In the genomic region with DNA sequence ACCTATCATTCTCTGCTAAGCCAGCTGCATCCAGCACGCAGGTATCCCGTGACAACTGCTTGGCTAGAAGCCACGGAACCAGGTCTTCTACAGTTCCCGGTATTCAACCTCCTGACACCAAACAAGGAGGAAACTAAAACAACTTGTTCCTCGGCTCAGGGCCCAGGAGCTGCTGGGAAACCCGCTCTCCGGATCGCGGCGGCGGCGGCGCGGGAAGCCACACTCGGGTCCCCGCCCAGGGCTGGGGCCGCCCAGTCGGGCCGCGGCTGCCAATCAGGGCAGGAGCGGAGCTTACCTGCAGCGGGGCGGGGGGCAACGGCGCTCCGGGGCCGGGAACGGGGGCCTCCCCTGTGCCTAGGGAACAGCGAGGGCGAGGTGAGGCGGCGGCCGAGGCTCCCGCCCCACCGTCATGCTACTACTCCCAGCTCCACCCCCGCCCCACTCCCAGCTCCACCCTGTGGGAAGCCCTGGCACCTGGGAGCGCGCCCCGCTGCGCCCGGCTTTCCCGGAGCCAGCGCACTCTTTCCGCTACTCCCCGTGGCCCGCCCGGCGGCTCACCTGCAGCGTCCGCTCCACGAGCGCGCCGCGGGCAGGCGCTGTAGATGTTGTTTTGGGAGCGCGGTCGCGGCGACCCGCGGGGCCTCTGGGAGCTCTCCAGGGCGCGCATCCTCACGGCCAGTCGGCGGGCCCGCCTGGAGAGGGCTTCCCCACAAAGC, we compare ENCODE assay signal across 9 cellular contexts. TPM values are rescaled to one million over a fixed set of nuclear protein-coding genes. Genes with fewer than 3 reads are reported as not detected.
DNase-seq lines count a peak whose midpoint lies in the region; ATAC-seq and TF ChIP-seq lines count a peak whose summit lies in the region.
"Had no signal": no experiment of that assay in that cellular context is flagged by ENCODE, and none has a peak within 500 bp of the region (broad histone marks: within the 10 kb centered on the region; RNA-seq: fewer than 3 reads in every experiment).

No MANE protein-coding gene starts in this region.

- WGBS in IMR-90 (ENCODE audit: extremely low coverage in 2 of 2, insufficient read length in 1 of 2), 2 experiments: 11% methylated on average over 8 of the region's 69 CpGs; no CpG with 5 or more reads in 1 of the 2 experiments

- POLR2A ChIA-PET in IMR-90 (lab: Charles Lee; ENCODE audit: unreplicated experiment): interaction anchor here (0.7 kb wide), 1 partner anchor 94 kb away, joined by 3 read pairs; no protein-coding TSS in a partner anchor

- H3K4me1 ChIP-seq in IMR-90 (ENCODE audit: control insufficient read depth, insufficient read depth, low read length) (peaks cover 9% of the 10 kb centered on the region), left lung (peaks cover 4 to 43% of the 10 kb centered on the region in 2 donors)

- DNase-seq in AG20443 (ENCODE audit: low spot score) (peak; percentile 54), IMR-90 (no peak), T-helper 17 cell (peak; percentile 44 to 49 (median 45)), left lung (peak; percentile 78 to 94)
- DNase-seq in central memory CD4-positive, alpha-beta T cell: peak; percentile 53

- no peak for TF ChIP-seq RAD21 in IMR-90 (IDR thresholded peaks at IDR 0.05; ENCODE audit: low read length)

- no peaks in the 10 kb centered on the region for H3K27me3 Mint-ChIP-seq in T-helper 17 cell
- no peaks in the 10 kb centered on the region for H3K27me3 Mint-ChIP-seq in stimulated activated naive CD8-positive, alpha-beta T cell treated with anti-CD3 and anti-CD28 coated beads, Interleukin-15, Interleukin-2, amounts not matched to agents 100 ng/mL and 50 ng/mL, for 24 hours

- H3K27ac Mint-ChIP-seq in T-helper 17 cell: peak overlapping the region; percentile 69
- peak overlapping the region; percentile 19 for H3K27ac Mint-ChIP-seq in stimulated activated naive CD8-positive, alpha-beta T cell treated with anti-CD3 and anti-CD28 coated beads, Interleukin-15, Interleukin-2, amounts not matched to agents 100 ng/mL and 50 ng/mL, for 24 hours

- H2BK5ac ChIP-seq in IMR-90 (ENCODE audit: low read depth, low read length, poor library complexity, severe bottlenecking): no peak overlapping the region

- H3K14ac ChIP-seq in IMR-90 (replicated peaks; ENCODE audit: low read depth, low read length): peak overlapping the region; percentile 84

- H2BK15ac ChIP-seq in IMR-90 (ENCODE audit: low read depth, low read length): peak overlapping the region; percentile 79; the same call in 2 of the 3 replicates

- peak overlapping the region; percentile 24; the same call in 1 of the 2 replicates for H3K9ac ChIP-seq in IMR-90 (ENCODE audit: low read depth, low read length)

- H3K4me3 ChIP-seq in IMR-90 (ENCODE audit: insufficient read depth, low read depth, low read length) (peak overlapping the region; percentile 47), left lung (peak overlapping the region; percentile 32 to 42)

- BruUV-seq in IMR-90 (replicated peaks; lab: Mats Ljungman, UMichigan): no TSS peak

- 0 out of 2 replicates have a peak overlapping the region, but pooled peaks have one; percentile 24 for H3K18ac ChIP-seq in IMR-90 (ENCODE audit: low read depth, low read length)

- H3K27me3 ChIP-seq in IMR-90 (ENCODE audit: control insufficient read depth, insufficient read depth, low read length): peaks cover 15% of the 10 kb centered on the region
- H3K27me3 ChIP-seq in left lung: peaks cover 7 to 40% of the 10 kb centered on the region in 2 donors

- peak overlapping the region; percentile 94 for H3K23ac ChIP-seq in IMR-90 (ENCODE audit: low read depth, low read length)

- in situ Hi-C loops in IMR-90 (cut with MboI; ENCODE audit: low sequenced_read_pairs): no loop called here

- H2BK20ac ChIP-seq in IMR-90 (ENCODE audit: low read depth, low read length): peak overlapping the region; percentile 66

- dilution Hi-C loops in IMR-90 (cut with HindIII; ENCODE audit: low sequenced_read_pairs, unreplicated experiment): no loop called here

- H3K9me1 ChIP-seq in IMR-90 (ENCODE audit: insufficient read depth, low read length): peaks cover 17% of the 10 kb centered on the region

- CTCF ChIA-PET in IMR-90 (lab: Yijun Ruan, JAX): interaction anchor here (0.7 to 2.3 kb wide), 9 partner anchors 17 to 182 kb away, joined by 3 to 12 read pairs (median 3); no protein-coding TSS in a partner anchor

- H4K91ac ChIP-seq in IMR-90 (ENCODE audit: insufficient read depth, low read depth, low read length): no peak overlapping the region

- peak overlapping the region; percentile 47 for H4K5ac ChIP-seq in IMR-90 (ENCODE audit: low read depth, low read length)

- peak overlapping the region; percentile 86 for H3K4me2 ChIP-seq in IMR-90 (ENCODE audit: low read depth, low read length)

- peak overlapping the region; percentile 77 for H3K4ac ChIP-seq in IMR-90 (ENCODE audit: low read depth, low read length)

- peaks cover 16% of the 10 kb centered on the region for H3K36me3 Mint-ChIP-seq in T-helper 17 cell (ENCODE audit: low read depth)
- peaks cover 43% of the 10 kb centered on the region for H3K36me3 Mint-ChIP-seq in stimulated activated naive CD8-positive, alpha-beta T cell treated with anti-CD3 and anti-CD28 coated beads, Interleukin-15, Interleukin-2, amounts not matched to agents 100 ng/mL and 50 ng/mL, for 24 hours (ENCODE audit: low read depth)

- peak overlapping the region; percentile 59 for H2AK5ac ChIP-seq in IMR-90 (ENCODE audit: low read depth, low read length)

- no peaks in the 10 kb centered on the region for H3K9me3 ChIP-seq in IMR-90 (ENCODE audit: control insufficient read depth, insufficient read depth, low read length)
- no peaks in the 10 kb centered on the region for H3K9me3 ChIP-seq in T-helper 17 cell (ENCODE audit: control insufficient read depth, low read length, poor library complexity, severe bottlenecking)
- H3K9me3 ChIP-seq in left lung: no peaks in the 10 kb centered on the region

- H3K27ac ChIP-seq in IMR-90 (ENCODE audit: insufficient read depth, low read length) (no peak overlapping the region; the same call in 1 of the 2 replicates), left lung (peak overlapping the region; percentile 48 to 73)

- peak overlapping the region; percentile 88 for H2BK120ac ChIP-seq in IMR-90 (ENCODE audit: low read depth, low read length)

- H3K9me3 Mint-ChIP-seq in stimulated activated naive CD8-positive, alpha-beta T cell treated with anti-CD3 and anti-CD28 coated beads, Interleukin-15, Interleukin-2, amounts not matched to agents 100 ng/mL and 50 ng/mL, for 24 hours: no peaks in the 10 kb centered on the region

- no peak for TF ChIP-seq CTCF in IMR-90 (conservative IDR thresholded peaks at IDR 0.05; ENCODE audit: low read depth, low read length)
- TF ChIP-seq CTCF in left lung (IDR thresholded peaks at IDR 0.05): no peak

- H2AK9ac ChIP-seq in IMR-90 (replicated peaks; ENCODE audit: low read depth, low read length, poor library complexity): peak overlapping the region; percentile 86

- ATAC-seq in IMR-90 (ENCODE audit: low read depth) (peak; percentile 15), T-helper 17 cell (peak; percentile 77), left lung (peak; percentile 87), HG03159 (IDR thresholded peaks at IDR 0.05; ENCODE audit: unreplicated experiment) (no peak), HG02870 (IDR thresholded peaks at IDR 0.05; ENCODE audit: unreplicated experiment) (no peak)

- peak overlapping the region; percentile 17; the same call in 1 of the 2 replicates for H3K56ac ChIP-seq in IMR-90 (ENCODE audit: extremely low read depth, insufficient read depth, low read length)

- peak overlapping the region; percentile 84 for H3K4me3 Mint-ChIP-seq in T-helper 17 cell
- H3K4me3 Mint-ChIP-seq in stimulated activated naive CD8-positive, alpha-beta T cell treated with anti-CD3 and anti-CD28 coated beads, Interleukin-15, Interleukin-2, amounts not matched to agents 100 ng/mL and 50 ng/mL, for 24 hours: peak overlapping the region; percentile 61

- peak overlapping the region; percentile 92 for H2AFZ ChIP-seq in IMR-90 (replicated peaks; ENCODE audit: low read length, poor library complexity)

- peak overlapping the region in 1 of 2 experiments; percentile 76; a peak in 1 of 4 replicates for H4K8ac ChIP-seq in IMR-90 (ENCODE audit: low read depth in 2 of 2, low read length in 2 of 2)

- H4K20me1 ChIP-seq in IMR-90 (ENCODE audit: insufficient read depth, low read length): no peaks in the 10 kb centered on the region

- peaks cover 63% of the 10 kb centered on the region for H3K4me1 Mint-ChIP-seq in T-helper 17 cell
- H3K4me1 Mint-ChIP-seq in stimulated activated naive CD8-positive, alpha-beta T cell treated with anti-CD3 and anti-CD28 coated beads, Interleukin-15, Interleukin-2, amounts not matched to agents 100 ng/mL and 50 ng/mL, for 24 hours (ENCODE audit: low read depth): peaks cover 92% of the 10 kb centered on the region

- H3K36me3 ChIP-seq in IMR-90 (ENCODE audit: control insufficient read depth, insufficient read depth, low read length) (no peaks in the 10 kb centered on the region), left lung (no peaks in the 10 kb centered on the region)

- peaks cover 0 to 11% of the 10 kb centered on the region in 2 experiments; a peak in 2 of 4 replicates for H3K79me1 ChIP-seq in IMR-90 (ENCODE audit: low read depth in 1 of 2, low read length in 2 of 2)

- no peak for TF ChIP-seq POLR2A in IMR-90 (IDR thresholded peaks at IDR 0.05; ENCODE audit: low read depth, low read length)

- intact Hi-C loops in IMR-90 (cut with micrococcal nuclease) (no loop called here), left lung (cut with DNase I) (no loop called here)

TF ChIP-seq in IMR-90, 13 proteins besides CTCF, POLR2A, EP300 and RAD21 (continues in another document):
- no peak for TF ChIP-seq SMC3 (IDR thresholded peaks at IDR 0.05; ENCODE audit: low read depth, low read length)

RNA-seq across cellular contexts. Expression of a gene that starts 12.1 kb away (rescaled TPM):
- total RNA-seq in IMR-90 (2012; rRNA removed) (under 0.01 and 0.18 TPM in 2 replicates), T-helper 17 cell (not detected), left lung (under 1 TPM in 1 of 2 donors, not detected in 1; 0.34 TPM)
- polyA plus RNA-seq in IMR-90 (2012; rRNA removed): 0.12 and 0.22 TPM in 2 replicates
- polyA plus RNA-seq in IMR-90 (2012; cell fraction: cytosol; rRNA removed): 0.04 TPM in 1 of 2 replicates, not detected in the other
- 0.05 and 0.34 TPM in 2 replicates for polyA plus RNA-seq in IMR-90 (2012; cell fraction: nucleus; rRNA removed; ENCODE audit: low replicate concordance)
- total RNA-seq: glomerular endothelial cell had no signal

RNA-seq across cellular contexts. Expression of a gene that starts 12.4 kb away (rescaled TPM):
- total RNA-seq in IMR-90 (2012; rRNA removed) (not detected in 2 replicates), T-helper 17 cell (100 to 1,000 TPM; 206 to 249 TPM), left lung (1 to 10 TPM; 2.7 to 6.7 TPM)
- polyA plus RNA-seq in IMR-90 (2012; rRNA removed): 0.09 and 0.29 TPM in 2 replicates
- polyA plus RNA-seq in IMR-90 (2012; cell fraction: cytosol; rRNA removed): 0.41 and 0.58 TPM in 2 replicates
- polyA plus RNA-seq in IMR-90 (2012; cell fraction: nucleus; rRNA removed; ENCODE audit: low replicate concordance): 0.17 TPM in 1 of 2 replicates, not detected in the other

RNA-seq across cellular contexts. Expression of a gene that starts 36.9 kb away (rescaled TPM):
- total RNA-seq in IMR-90 (2012; rRNA removed) (not detected in 2 replicates), T-helper 17 cell (not detected), left lung (100 to 1,000 TPM; 128 to 587 TPM)
- not detected in 2 replicates for polyA plus RNA-seq in IMR-90 (2012; rRNA removed)
- polyA plus RNA-seq in IMR-90 (2012; cell fraction: cytosol; rRNA removed): not detected in 2 replicates
- polyA plus RNA-seq in IMR-90 (2012; cell fraction: nucleus; rRNA removed; ENCODE audit: low replicate concordance): not detected in 2 replicates
- total RNA-seq: glomerular endothelial cell had no signal

RNA-seq across cellular contexts. Expression of a gene that starts 43.9 kb away (rescaled TPM):
- total RNA-seq in IMR-90 (2012; rRNA removed) (not detected in 2 replicates), T-helper 17 cell (not detected), left lung (not detected)
- not detected in 2 replicates for polyA plus RNA-seq in IMR-90 (2012; rRNA removed)
- polyA plus RNA-seq in IMR-90 (2012; cell fraction: cytosol; rRNA removed): not detected in 2 replicates
- polyA plus RNA-seq in IMR-90 (2012; cell fraction: nucleus; rRNA removed; ENCODE audit: low replicate concordance): 0.11 TPM in 1 of 2 replicates, not detected in the other
- total RNA-seq: glomerular endothelial cell had no signal

Comparison
In these comparisons a context has a peak if more than half of its experiments do, and no peak if none do; other contexts are left out.
1. ATAC-seq: peak in IMR-90 (single experiment), T-helper 17 cell (single experiment) and left lung (single experiment); none in HG03159 (single experiment) and HG02870 (single experiment).
2. RNA of a gene that starts 12.4 kb away (total RNA-seq): 206 to 249 TPM in T-helper 17 cell; 2.7 to 6.7 TPM in left lung and not detected in IMR-90; every median in the first group is over 10 times any median in the second.
3. RNA of a gene that starts 36.9 kb away (total RNA-seq): 128 to 587 TPM in left lung; not detected in T-helper 17 cell and not detected in IMR-90; every median in the first group is over 100 times any median in the second.